Comparison of ENCODE assay signal across 22 cellular contexts in the genomic region with DNA sequence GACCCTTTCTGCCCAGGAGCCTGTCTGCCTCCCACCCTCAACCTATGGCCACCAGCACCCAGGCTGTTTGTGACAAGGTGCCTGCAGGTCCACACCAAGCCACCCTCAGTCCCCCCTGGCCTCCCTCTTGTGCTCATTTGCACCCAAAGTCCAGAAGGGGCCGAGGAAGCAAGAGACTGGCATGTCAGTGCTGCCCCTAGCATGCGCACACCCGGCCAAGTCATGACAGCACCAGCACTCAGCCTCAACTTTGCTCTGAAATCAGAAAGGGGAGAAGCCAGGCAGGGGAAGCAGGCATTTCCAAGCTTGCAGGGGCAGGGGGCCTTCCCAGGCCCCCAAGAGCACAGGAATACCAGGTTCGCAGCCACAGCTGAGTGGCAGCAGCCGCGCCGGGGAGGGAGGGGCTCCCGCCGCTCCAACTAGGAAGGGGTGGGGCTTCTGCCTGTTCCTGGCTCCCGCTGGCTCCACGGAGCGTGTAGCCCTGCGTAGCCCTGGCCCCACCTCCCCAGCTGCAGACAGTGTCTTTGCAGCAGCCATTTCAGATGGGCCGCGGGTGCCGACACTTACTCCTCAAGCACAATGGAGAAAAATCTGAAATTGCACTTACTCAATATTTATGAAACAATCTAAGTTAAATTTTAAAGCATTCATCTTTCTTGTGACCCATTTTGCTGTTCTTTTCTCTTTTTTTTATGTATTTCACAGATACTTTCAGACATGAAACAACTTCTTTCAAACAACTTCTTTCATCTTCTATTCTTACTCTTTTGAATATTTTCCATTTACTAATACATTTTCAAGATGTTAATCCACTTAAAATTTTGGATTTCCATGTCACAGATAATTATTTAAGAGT. TPM values are rescaled to one million over a fixed set of nuclear protein-coding genes. Genes with fewer than 3 reads are reported as not detected.
DNase-seq lines count a peak whose midpoint lies in the region; ATAC-seq and TF ChIP-seq lines count a peak whose summit lies in the region.
"Had no signal": no experiment of that assay in that cellular context is flagged by ENCODE, and none has a peak within 500 bp of the region (broad histone marks: within the 10 kb centered on the region; RNA-seq: fewer than 3 reads in every experiment).

No MANE protein-coding gene starts in this region.

- TF ChIP-seq CTCF in progenitor cell of endocrine pancreas (IDR thresholded peaks at IDR 0.05; ENCODE audit: unreplicated experiment) = no peak

- H3K9me3 Mint-ChIP-seq in progenitor cell of endocrine pancreas (ENCODE audit: low read depth) = peaks cover 4% of the 10 kb centered on the region
- H3K9me3 Mint-ChIP-seq: activated T-cell treated with anti-CD3 and anti-CD28 coated beads, Interleukin-2, amount 50 U/mL, for 24 hours had no signal

- H3K36me3 Mint-ChIP-seq in progenitor cell of endocrine pancreas (ENCODE audit: insufficient read depth) = no peaks in the 10 kb centered on the region
- H3K36me3 Mint-ChIP-seq: CD4-positive, alpha-beta memory T cell had no signal

- no peaks in the 10 kb centered on the region for H3K27me3 Mint-ChIP-seq in progenitor cell of endocrine pancreas
- H3K27me3 Mint-ChIP-seq: activated T-cell treated with anti-CD3 and anti-CD28 coated beads, Interleukin-2, amount 50 U/mL, for 24 hours; CD4-positive, alpha-beta memory T cell had no signal

- no peaks in the 10 kb centered on the region for H3K4me1 Mint-ChIP-seq in progenitor cell of endocrine pancreas (ENCODE audit: low read depth)
- H3K4me1 Mint-ChIP-seq: CD4-positive, alpha-beta memory T cell had no signal

- DNase-seq in NCI-H2029 (lab: John Stamatoyannopoulos, UW) (peak; percentile 74), SHP77 (lab: John Stamatoyannopoulos, UW) (peak; percentile 78 to 84), progenitor cell of endocrine pancreas (ENCODE audit: low spot score, unreplicated experiment) (no peak), HPDE6-E6E7 (ENCODE audit: extremely low spot score) (no peak), nucleus accumbens (lab: John Stamatoyannopoulos, UW) (no peak)
- DNase-seq: activated CD8-positive, alpha-beta T cell treated with anti-CD3 and anti-CD28 coated beads, Interleukin-2, amount 10 ng/mL, durations not matched to agents 7 days and 5 days; activated naive CD4-positive, alpha-beta T cell treated with anti-CD3 and anti-CD28 coated beads, Interleukin-2, amount 50 U/mL, for 16 hours; activated T-cell treated with anti-CD3 and anti-CD28 coated beads, Interleukin-2, amount 50 U/mL, for 24 hours; cerebellar nuclear complex; effector CD4-positive, alpha-beta T cell; esophagus squamous epithelium; NCI-H1930; NCI-H510A treated with DMSO at 0.1 percent for 48 hours; nephron progenitor cell; OCI-M1; stimulated activated CD4-positive, alpha-beta T cell treated with anti-CD3 and anti-CD28 coated beads, Interleukin-4, amount 100 ng/mL, for 1 hour had no signal

- peak overlapping the region; percentile 3 for H3K27ac Mint-ChIP-seq in progenitor cell of endocrine pancreas
- H3K27ac Mint-ChIP-seq: activated CD8-positive, alpha-beta T cell treated with anti-CD3 and anti-CD28 coated beads, Interleukin-2, amount 10 ng/mL, durations not matched to agents 7 days and 5 days; activated T-cell treated with anti-CD3 and anti-CD28 coated beads, Interleukin-2, amount 50 U/mL, for 24 hours; CD4-positive, alpha-beta memory T cell; nephron progenitor cell had no signal

- H3K4me3 Mint-ChIP-seq in progenitor cell of endocrine pancreas (ENCODE audit: low read depth) = no peak overlapping the region
- H3K4me3 Mint-ChIP-seq: activated CD8-positive, alpha-beta T cell treated with anti-CD3 and anti-CD28 coated beads, Interleukin-2, amount 10 ng/mL, durations not matched to agents 7 days and 5 days; activated T-cell treated with anti-CD3 and anti-CD28 coated beads, Interleukin-2, amount 50 U/mL, for 24 hours; CD4-positive, alpha-beta memory T cell; nephron progenitor cell had no signal

- ATAC-seq in GM19351 (IDR thresholded peaks at IDR 0.05; ENCODE audit: unreplicated experiment) (peak; percentile 88), HG02981 (IDR thresholded peaks at IDR 0.05; ENCODE audit: unreplicated experiment) (no peak)
- ATAC-seq: activated CD8-positive, alpha-beta T cell treated with anti-CD3 and anti-CD28 coated beads, Interleukin-2, amount 10 ng/mL, durations not matched to agents 7 days and 5 days; left lung had no signal

RNA-seq across cellular contexts. Expression of a gene that starts 54.9 kb away (rescaled TPM):
- not detected in 2 replicates for total RNA-seq in progenitor cell of endocrine pancreas
- total RNA-seq: activated CD8-positive, alpha-beta T cell treated with anti-CD3 and anti-CD28 coated beads, Interleukin-2, amount 10 ng/mL, durations not matched to agents 7 days and 5 days; ascending aorta; CD4-positive, alpha-beta memory T cell; T-helper 2 cell treated with Interferon-gamma antibody and Interleukin-4, amounts not matched to agents 100 ng/mL and 5 ng/mL, for 36 hours had no signal

Comparison
In these comparisons a context has a peak if more than half of its experiments do, and no peak if none do; other contexts are left out.
1. DNase-seq: peak in NCI-H2029 (single experiment) and SHP77 (2 of 2); none in progenitor cell of endocrine pancreas (single experiment), HPDE6-E6E7 (single experiment) and nucleus accumbens (0 of 56).